Comparison of ENCODE assay signal across 8 cellular contexts in genomic region chr7:121994625-121995410, GRCh38.
DNase-seq lines count a peak whose midpoint lies in the region; ATAC-seq, FAIRE-seq and TF ChIP-seq lines count a peak whose summit lies in the region.

No MANE protein-coding gene starts in this region.

- DNase-seq in AG04450 (ENCODE audit: low read depth, low spot score) (peak; percentile 55), NCI-H1092 treated with DMSO at 0.1 percent for 48 hours (lab: John Stamatoyannopoulos, UW) (peak; percentile 79), SKM-1 (lab: John Stamatoyannopoulos, UW; ENCODE audit: unreplicated experiment) (peak; percentile 44), breast epithelium (ENCODE audit: low spot score in 2 of 2) (peak; percentile 40 to 52)
- peak; percentile 45 to 58 for DNase-seq in stimulated activated CD4-positive, alpha-beta T cell treated with anti-CD3 and anti-CD28 coated beads, Interleukin-2, amount 100 ng/mL, for 24 hours

- H3K27me3 ChIP-seq in AG04450 (ENCODE audit: control insufficient read depth, insufficient read depth, low read length) (no peaks in the 10 kb centered on the region), breast epithelium (no peaks in the 10 kb centered on the region)

- H3K4me1 ChIP-seq in breast epithelium = no peaks in the 10 kb centered on the region

- CTCF ChIA-PET in AG04450 (lab: Charles Lee) = interaction anchor here (0.6 to 3.5 kb wide), 114 partner anchors 9 to 1246 kb away, joined by 3 to 118 read pairs (median 4); partner anchors contain the start of genes AASS, FAM3C and PTPRZ1

- POLR2A ChIA-PET in AG04450 (lab: Yijun Ruan, JAX) = no interaction called here

- no peaks in the 10 kb centered on the region for H3K9me3 ChIP-seq in AG04450 (ENCODE audit: control insufficient read depth, insufficient read depth, low read length)
- no peaks in the 10 kb centered on the region for H3K9me3 ChIP-seq in breast epithelium

- ATAC-seq in GM18505 (IDR thresholded peaks at IDR 0.05; ENCODE audit: unreplicated experiment) (peak; percentile 94), HG02852 (IDR thresholded peaks at IDR 0.05; ENCODE audit: unreplicated experiment) (peak; percentile 94)

- TF ChIP-seq CTCF in AG04450 (IDR thresholded peaks at IDR 0.05; ENCODE audit: low read depth, low read length) = peak; percentile 79
- TF ChIP-seq CTCF in breast epithelium (IDR thresholded peaks at IDR 0.05) = peak; percentile 7 to 51 (median 48)

- H3K27ac ChIP-seq in AG04450 (ENCODE audit: low read depth, low read length) (no peak overlapping the region), breast epithelium (no peak overlapping the region)

- FAIRE-seq in islet of Langerhans (lab: Jason Lieb, UNC) = peak; percentile 98

- TF ChIP-seq POLR2A in GM18505 (IDR thresholded peaks at IDR 0.05; ENCODE audit: borderline replicate concordance, extremely low read depth, insufficient read depth, insufficient read length) (no peak), breast epithelium (IDR thresholded peaks at IDR 0.05) (no peak)

- H3K4me3 ChIP-seq in AG04450 (ENCODE audit: low read depth, low read length) = no peak overlapping the region
- H3K4me3 ChIP-seq in breast epithelium = no peak overlapping the region

- intact Hi-C loops in breast epithelium (cut with DNase I; ENCODE audit: low total_unique reads) = no loop called here

- no peaks in the 10 kb centered on the region for H3K36me3 ChIP-seq in breast epithelium
